In the genomic region with DNA sequence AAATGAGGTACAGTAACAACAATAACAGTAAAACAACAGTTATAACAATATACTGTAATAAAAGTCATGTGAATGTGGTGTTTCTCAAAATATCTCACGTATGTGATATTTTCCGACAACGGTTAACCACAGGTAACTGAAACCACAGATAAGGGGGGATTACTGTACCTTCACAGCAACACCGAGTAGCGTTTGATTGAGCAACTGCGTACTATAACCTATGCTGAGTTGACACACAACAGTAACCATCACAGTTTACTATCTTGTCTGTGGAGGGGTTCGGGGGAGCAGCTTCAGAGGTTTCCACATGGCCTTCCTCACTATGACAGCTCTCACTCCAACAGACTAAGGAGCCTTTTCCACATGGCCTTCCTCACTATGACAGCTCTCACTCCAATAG, we compare ENCODE assay signal across 26 cellular contexts. TPM values are rescaled to one million over a fixed set of nuclear protein-coding genes. Genes with fewer than 3 reads are reported as not detected.
DNase-seq lines count a peak whose midpoint lies in the region; ATAC-seq and TF ChIP-seq lines count a peak whose summit lies in the region.
"Had no signal": no experiment of that assay in that cellular context is flagged by ENCODE, and none has a peak within 500 bp of the region (broad histone marks: within the 10 kb centered on the region; RNA-seq: fewer than 3 reads in every experiment).

No MANE protein-coding gene starts in this region.

- no peaks in the 10 kb centered on the region for H3K27me3 ChIP-seq in CD4-positive, alpha-beta T cell (ENCODE audit: control insufficient read depth, insufficient read depth, low read length)
- H3K27me3 ChIP-seq: SJCRH30 had no signal

- POLR2A ChIA-PET in CD4-positive, alpha-beta T cell (lab: Charles Lee): no interaction called here

- peak; percentile 70 for ATAC-seq in activated CD8-positive, alpha-beta memory T cell treated with anti-CD3 and anti-CD28 coated beads, Interleukin-2, amount 10 ng/mL, durations not matched to agents 7 days and 5 days
- peak; percentile 71 for ATAC-seq in central memory CD8-positive, alpha-beta T cell (replicated peaks; ENCODE audit: extremely low read depth, poor library complexity, severe bottlenecking)
- ATAC-seq in stimulated activated naive CD8-positive, alpha-beta T cell treated with anti-CD3 and anti-CD28 coated beads, Interleukin-15, Interleukin-2, amounts not matched to agents 100 U/mL and 50 U/mL, for 24 hours: peak; percentile 71
- no peak for ATAC-seq in CD4-positive, alpha-beta T cell (ENCODE audit: poor library complexity)
- ATAC-seq: GM12878, Right ventricle myocardium inferior had no signal

- H3K27ac ChIP-seq in CD4-positive, alpha-beta T cell (ENCODE audit: low read depth, low read length): no peak overlapping the region
- H3K27ac ChIP-seq: BLaER1, PC-9, SJCRH30 had no signal

- TF ChIP-seq CTCF in CD4-positive, alpha-beta T cell (IDR thresholded peaks at IDR 0.05): no peak

- H3K4me3 Mint-ChIP-seq in activated CD8-positive, alpha-beta memory T cell treated with anti-CD3 and anti-CD28 coated beads, Interleukin-2, amount 10 ng/mL, durations not matched to agents 7 days and 5 days: no peak overlapping the region
- no peak overlapping the region for H3K4me3 Mint-ChIP-seq in central memory CD8-positive, alpha-beta T cell
- no peak overlapping the region for H3K4me3 Mint-ChIP-seq in CD4-positive, alpha-beta T cell
- H3K4me3 Mint-ChIP-seq: CD4-positive, CD25-positive, alpha-beta regulatory T cell; IgD-negative memory B cell had no signal

- H3K4me1 Mint-ChIP-seq in activated CD8-positive, alpha-beta memory T cell treated with anti-CD3 and anti-CD28 coated beads, Interleukin-2, amount 10 ng/mL, durations not matched to agents 7 days and 5 days: peaks cover 9% of the 10 kb centered on the region
- no peaks in the 10 kb centered on the region for H3K4me1 Mint-ChIP-seq in central memory CD8-positive, alpha-beta T cell
- H3K4me1 Mint-ChIP-seq in CD4-positive, alpha-beta T cell (ENCODE audit: low read depth): no peaks in the 10 kb centered on the region
- H3K4me1 Mint-ChIP-seq: IgD-negative memory B cell had no signal

- no peaks in the 10 kb centered on the region for H3K27me3 Mint-ChIP-seq in activated CD8-positive, alpha-beta memory T cell treated with anti-CD3 and anti-CD28 coated beads, Interleukin-2, amount 10 ng/mL, durations not matched to agents 7 days and 5 days
- H3K27me3 Mint-ChIP-seq in central memory CD8-positive, alpha-beta T cell: no peaks in the 10 kb centered on the region
- H3K27me3 Mint-ChIP-seq in CD4-positive, alpha-beta T cell: no peaks in the 10 kb centered on the region
- H3K27me3 Mint-ChIP-seq: CD4-positive, CD25-positive, alpha-beta regulatory T cell had no signal

- CTCF ChIA-PET in activated CD8-positive, alpha-beta memory T cell treated with anti-CD3 and anti-CD28 coated beads, Interleukin-2, amount 10 ng/mL, durations not matched to agents 7 days and 5 days (lab: Charles Lee): no interaction called here
- CTCF ChIA-PET in CD4-positive, alpha-beta T cell (lab: Charles Lee): no interaction called here

- no peak for DNase-seq in activated CD8-positive, alpha-beta memory T cell treated with anti-CD3 and anti-CD28 coated beads, Interleukin-2, amount 10 ng/mL, durations not matched to agents 7 days and 5 days
- no peak for DNase-seq in activated CD8-positive, alpha-beta memory T cell treated with anti-CD3 and anti-CD28 coated beads, Interleukin-2, amount 50 U/mL, for 48 hours
- peak; percentile 66 for DNase-seq in Jurkat, Clone E6-1 (ENCODE audit: low read depth, low spot score)
- no peak for DNase-seq in central memory CD8-positive, alpha-beta T cell (ENCODE audit: low spot score in 2 of 2)
- no peak for DNase-seq in stimulated activated naive CD8-positive, alpha-beta T cell treated with anti-CD3 and anti-CD28 coated beads, Interleukin-15, Interleukin-2, amounts not matched to agents 100 U/mL and 50 U/mL, for 24 hours
- DNase-seq in CD4-positive, alpha-beta T cell: no peak
- no peak for DNase-seq in SK-N-DZ (ENCODE audit: low spot score)
- DNase-seq: CD4-positive, CD25-positive, alpha-beta regulatory T cell; COR-L47; GDM1; Kasumi-1; NCI-H1105 treated with DMSO at 0.1 percent for 48 hours; NCI-H146; NCI-H2029 treated with DMSO at 0.1 percent for 48 hours; NCI-H446 treated with DMSO at 0.1 percent for 48 hours; NCI-H526; NCI-H82; PC-9; SJCRH30 had no signal

- no peak overlapping the region for H3K27ac Mint-ChIP-seq in activated CD8-positive, alpha-beta memory T cell treated with anti-CD3 and anti-CD28 coated beads, Interleukin-2, amount 10 ng/mL, durations not matched to agents 7 days and 5 days
- no peak overlapping the region for H3K27ac Mint-ChIP-seq in central memory CD8-positive, alpha-beta T cell (ENCODE audit: low read depth)
- H3K27ac Mint-ChIP-seq in CD4-positive, alpha-beta T cell: no peak overlapping the region
- H3K27ac Mint-ChIP-seq: CD4-positive, CD25-positive, alpha-beta regulatory T cell; IgD-negative memory B cell had no signal

- H3K9me3 Mint-ChIP-seq in activated CD8-positive, alpha-beta memory T cell treated with anti-CD3 and anti-CD28 coated beads, Interleukin-2, amount 10 ng/mL, durations not matched to agents 7 days and 5 days (ENCODE audit: low read depth): no peaks in the 10 kb centered on the region
- H3K9me3 Mint-ChIP-seq in central memory CD8-positive, alpha-beta T cell: no peaks in the 10 kb centered on the region
- no peaks in the 10 kb centered on the region for H3K9me3 Mint-ChIP-seq in CD4-positive, alpha-beta T cell
- H3K9me3 Mint-ChIP-seq: CD4-positive, CD25-positive, alpha-beta regulatory T cell; IgD-negative memory B cell had no signal

- H3K36me3 Mint-ChIP-seq in activated CD8-positive, alpha-beta memory T cell treated with anti-CD3 and anti-CD28 coated beads, Interleukin-2, amount 10 ng/mL, durations not matched to agents 7 days and 5 days: peaks cover 19% of the 10 kb centered on the region
- H3K36me3 Mint-ChIP-seq in central memory CD8-positive, alpha-beta T cell (ENCODE audit: insufficient read depth): peaks cover 16% of the 10 kb centered on the region
- peaks cover 23% of the 10 kb centered on the region for H3K36me3 Mint-ChIP-seq in CD4-positive, alpha-beta T cell (ENCODE audit: low read depth)
- H3K36me3 Mint-ChIP-seq: IgD-negative memory B cell had no signal

- no peak overlapping the region for H3K4me3 ChIP-seq in Jurkat, Clone E6-1 (ENCODE audit: low read length)
- H3K4me3 ChIP-seq: BLaER1, GM12878, PC-9, SJCRH30 had no signal

- intact Hi-C loops in CD4-positive, alpha-beta T cell (cut with DNase I, micrococcal nuclease): no loop called here

- no peaks in the 10 kb centered on the region for H3K9me3 ChIP-seq in CD4-positive, alpha-beta T cell (ENCODE audit: control insufficient read depth, low read length)
- H3K9me3 ChIP-seq: BLaER1, SJCRH30 had no signal

RNA-seq across cellular contexts. Expression of a gene that starts 13.4 kb away (rescaled TPM):
- 10 to 100 TPM; 25.0 to 26.4 TPM for total RNA-seq in activated CD8-positive, alpha-beta memory T cell treated with anti-CD3 and anti-CD28 coated beads, Interleukin-2, amount 10 ng/mL, durations not matched to agents 7 days and 5 days
- 78.2 TPM for polyA plus RNA-seq in Jurkat, Clone E6-1 (2012; ENCODE audit: insufficient read depth, insufficient read length)
- 10 to 100 TPM; 20.5 to 21.5 TPM for total RNA-seq in CD4-positive, alpha-beta T cell
- polyA plus RNA-seq in SK-N-DZ (2014; cell fraction: cytosol; rRNA removed): 31.8 and 36.3 TPM in 2 replicates
- 15.2 and 23.1 TPM in 2 replicates for polyA plus RNA-seq in SK-N-DZ (2014; cell fraction: nucleus; rRNA removed)

RNA-seq across cellular contexts. Expression of a gene that starts 29.7 kb away (rescaled TPM):
- not detected for total RNA-seq in activated CD8-positive, alpha-beta memory T cell treated with anti-CD3 and anti-CD28 coated beads, Interleukin-2, amount 10 ng/mL, durations not matched to agents 7 days and 5 days
- not detected for polyA plus RNA-seq in Jurkat, Clone E6-1 (2012; ENCODE audit: insufficient read depth, insufficient read length)
- total RNA-seq in CD4-positive, alpha-beta T cell: not detected
- polyA plus RNA-seq in SK-N-DZ (2014; cell fraction: cytosol; rRNA removed): 0.99 TPM in 1 of 2 replicates, not detected in the other
- polyA plus RNA-seq in SK-N-DZ (2014; cell fraction: nucleus; rRNA removed): not detected in 2 replicates
- total RNA-seq: CD4-positive, CD25-positive, alpha-beta regulatory T cell; GM12878; M059J; PC-9; Right ventricle myocardium inferior; RPMI7951; SJCRH30 had no signal
- polyA plus RNA-seq: AG04450; CD4-positive, CD25-positive, alpha-beta regulatory T cell; GM12878; IgD-negative memory B cell had no signal
